ENCODE assay signal across 20 cellular contexts in the genomic region with DNA sequence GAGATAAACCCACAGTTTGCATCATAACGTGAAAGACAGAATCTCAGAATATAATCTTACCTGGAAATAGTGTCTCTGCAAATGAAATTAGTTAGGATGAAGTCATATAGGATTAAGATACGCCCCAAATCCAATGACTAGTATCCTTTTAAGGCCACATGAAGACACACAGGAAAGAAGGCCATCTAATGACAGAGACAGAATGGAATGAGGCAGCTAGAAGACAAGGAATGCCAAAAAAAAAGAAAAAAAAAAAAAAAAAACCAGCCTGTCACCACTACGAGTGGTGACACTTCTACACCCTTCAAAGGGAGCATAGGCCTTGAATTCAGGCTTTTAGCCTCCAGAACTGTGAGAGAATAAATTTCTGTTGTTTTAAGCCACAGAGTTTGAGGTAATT.
"Had no signal": no experiment of that assay in that cellular context is flagged by ENCODE, and none has a peak within 500 bp of the region (broad histone marks: within the 10 kb centered on the region; RNA-seq: fewer than 3 reads in every experiment).

No MANE protein-coding gene starts in this region.

- H3K27ac ChIP-seq: heart right ventricle, neural progenitor cell, ovary, right atrium auricular region, sigmoid colon, stomach, thoracic aorta, transverse colon had no signal

- DNase-seq: effector memory CD8-positive, alpha-beta T cell; foreskin melanocyte; heart right ventricle; hypothalamus; kidney glomerular epithelial cell; nucleus accumbens; ovary; sigmoid colon; small intestine; stimulated activated CD4-positive, alpha-beta T cell treated with anti-CD3 and anti-CD28 coated beads, Interleukin-12 subunit alpha, Interleukin-12 subunit beta, amount 100 ng/mL, for 4 hours; stimulated activated naive CD4-positive, alpha-beta T cell; stomach; substantia nigra; transverse colon had no signal

- H2AFZ ChIP-seq: neural progenitor cell had no signal

- H3K9ac ChIP-seq: neural progenitor cell had no signal

- ATAC-seq: effector memory CD8-positive, alpha-beta T cell; heart right ventricle; left lobe of liver; natural killer cell treated with Interleukin-12 subunit alpha and Interleukin-12 subunit beta and Interleukin-15 and Interleukin-18, amount 100 ng/mL, for 72 hours had no signal

- H3K9me3 ChIP-seq: ovary, stomach, thoracic aorta, transverse colon had no signal

- H3K4me2 ChIP-seq: neural progenitor cell had no signal

- H3K36me3 ChIP-seq: heart right ventricle, neural progenitor cell, ovary, right atrium auricular region, sigmoid colon, stomach, thoracic aorta, transverse colon had no signal

- H3K4me1 ChIP-seq: transverse colon had no signal

- H3K4me3 ChIP-seq: heart right ventricle, neural progenitor cell, ovary, right atrium auricular region, sigmoid colon, stomach, thoracic aorta, transverse colon had no signal

- H3K27me3 ChIP-seq: heart right ventricle, neural progenitor cell, ovary, right atrium auricular region, sigmoid colon, stomach, transverse colon had no signal

- FAIRE-seq: colon, small intestine had no signal
